ENCODE assay signal across 24 cellular contexts in genomic region chr6:123564363-123564762, GRCh38.
DNase-seq lines count a peak whose midpoint lies in the region; ATAC-seq and TF ChIP-seq lines count a peak whose summit lies in the region.
"Had no signal": no experiment of that assay in that cellular context is flagged by ENCODE, and none has a peak within 500 bp of the region (broad histone marks: within the 10 kb centered on the region; RNA-seq: fewer than 3 reads in every experiment).

No MANE protein-coding gene starts in this region.

- 57% methylated on average over 3 of the region's 3 CpGs for WGBS in prostate gland
- WGBS in adrenal gland, 4 donors: 35 to 64% (median 45%) methylated on average over 3 of the region's 3 CpGs

- in situ Hi-C loops in gastrocnemius medialis (cut with MboI; ENCODE audit: low sequenced_read_pairs in 4 of 4): no loop called here

- H3K36me3 ChIP-seq in gastrocnemius medialis (peaks cover 0 to 10% of the 10 kb centered on the region in 2 donors), prostate gland (no peaks in the 10 kb centered on the region), adrenal gland (replicated peaks in 1 of 2) (no peaks in the 10 kb centered on the region)
- H3K36me3 ChIP-seq: esophagus muscularis mucosa, WERI-Rb-1 had no signal

- H3K4me1 ChIP-seq in gastrocnemius medialis: peaks cover 41 to 78% of the 10 kb centered on the region in 2 donors
- H3K4me1 ChIP-seq in prostate gland (replicated peaks): no peaks in the 10 kb centered on the region
- no peaks in the 10 kb centered on the region for H3K4me1 ChIP-seq in adrenal gland (replicated peaks in 1 of 2)
- H3K4me1 ChIP-seq: esophagus muscularis mucosa had no signal

- H3K27ac ChIP-seq in gastrocnemius medialis (peak overlapping the region; percentile 28 to 79 (median 66)), prostate gland (no peak overlapping the region), adrenal gland (no peak overlapping the region)
- H3K27ac ChIP-seq: esophagus muscularis mucosa, hepatocyte, skin epidermis, WERI-Rb-1 had no signal

- H3K9me3 ChIP-seq in gastrocnemius medialis (no peaks in the 10 kb centered on the region), prostate gland (no peaks in the 10 kb centered on the region), adrenal gland (replicated peaks in 1 of 3) (no peaks in the 10 kb centered on the region)
- H3K9me3 ChIP-seq: esophagus muscularis mucosa had no signal

- intact Hi-C loops in gastrocnemius medialis (cut with DNase I; ENCODE audit: low total_unique reads) (no loop called here), prostate gland (cut with DNase I) (no loop called here), adrenal gland (cut with DNase I) (no loop called here)

- no peaks in the 10 kb centered on the region for H3K27me3 ChIP-seq in gastrocnemius medialis
- no peaks in the 10 kb centered on the region for H3K27me3 ChIP-seq in prostate gland (replicated peaks; ENCODE audit: insufficient read depth)
- H3K27me3 ChIP-seq in adrenal gland: no peaks in the 10 kb centered on the region
- H3K27me3 ChIP-seq: esophagus muscularis mucosa, hepatocyte had no signal

- ATAC-seq in gastrocnemius medialis: no peak
- ATAC-seq: left colon, SK-N-SH treated with all-trans-retinoic acid at 6 μM for 48 hours had no signal

- DNase-seq in DMS53 (lab: John Stamatoyannopoulos, UW): peak; percentile 29
- DNase-seq in DMS53 treated with DMSO at 0.1 percent for 48 hours (lab: John Stamatoyannopoulos, UW; ENCODE audit: unreplicated experiment): no peak
- DNase-seq in NCI-H146 (lab: John Stamatoyannopoulos, UW): peak; percentile 85
- peak; percentile 38 for DNase-seq in NCI-H2227 (lab: John Stamatoyannopoulos, UW; ENCODE audit: unreplicated experiment)
- DNase-seq in gastrocnemius medialis: no peak
- no peak for DNase-seq in prostate gland (ENCODE audit: low spot score)
- DNase-seq in NCI-H510A (lab: John Stamatoyannopoulos, UW): no peak
- DNase-seq in adrenal gland: no peak
- DNase-seq: activated CD4-positive, alpha-beta T cell treated with anti-CD3 and anti-CD28 coated beads, Interleukin-2, amount 10 ng/mL, durations not matched to agents 24 days and 14 days; activated naive CD4-positive, alpha-beta T cell; activated T-cell treated with anti-CD3 and anti-CD28 coated beads, Interleukin-2, amount 50 U/mL, for 48 hours; foreskin melanocyte; H9; left colon; naive B cell; NCI-H526 treated with DMSO at 0.1 percent for 48 hours; occipital lobe; stimulated activated CD4-positive, alpha-beta T cell treated with anti-CD3 and anti-CD28 coated beads, Interleukin-1b, Interleukin-23, amount 100 ng/mL, for 48 hours; trophoblast cell; WERI-Rb-1 had no signal

- no peak overlapping the region for H3K4me3 ChIP-seq in gastrocnemius medialis
- no peak overlapping the region for H3K4me3 ChIP-seq in prostate gland
- no peak overlapping the region for H3K4me3 ChIP-seq in adrenal gland
- H3K4me3 ChIP-seq: esophagus muscularis mucosa, hepatocyte, skin epidermis had no signal

- no peak for TF ChIP-seq POLR2A in gastrocnemius medialis (IDR thresholded peaks at IDR 0.05)
- no peak for TF ChIP-seq POLR2A in prostate gland (IDR thresholded peaks at IDR 0.05)
- no peak for TF ChIP-seq POLR2A in adrenal gland (IDR thresholded peaks at IDR 0.05)

- no peak for TF ChIP-seq CTCF in gastrocnemius medialis (IDR thresholded peaks at IDR 0.05 in 4 of 5, conservative IDR thresholded peaks at IDR 0.05 in 1 of 5)
- TF ChIP-seq CTCF in prostate gland (IDR thresholded peaks at IDR 0.05): no peak
- TF ChIP-seq CTCF in adrenal gland (IDR thresholded peaks at IDR 0.05): no peak

Comparison
In these comparisons a context has a peak if more than half of its experiments do, and no peak if none do; other contexts are left out.
1. DNase-seq: peak in DMS53 (single experiment), NCI-H146 (single experiment) and NCI-H2227 (single experiment); none in DMS53 treated with DMSO at 0.1 percent for 48 hours (single experiment), gastrocnemius medialis (0 of 2), prostate gland (single experiment), NCI-H510A (single experiment) and adrenal gland (0 of 7).
2. H3K27ac ChIP-seq: peak in gastrocnemius medialis (4 of 4); none in prostate gland (0 of 2) and adrenal gland (0 of 5).